ENCODE assay signal across 1 cellular context in the genomic region with DNA sequence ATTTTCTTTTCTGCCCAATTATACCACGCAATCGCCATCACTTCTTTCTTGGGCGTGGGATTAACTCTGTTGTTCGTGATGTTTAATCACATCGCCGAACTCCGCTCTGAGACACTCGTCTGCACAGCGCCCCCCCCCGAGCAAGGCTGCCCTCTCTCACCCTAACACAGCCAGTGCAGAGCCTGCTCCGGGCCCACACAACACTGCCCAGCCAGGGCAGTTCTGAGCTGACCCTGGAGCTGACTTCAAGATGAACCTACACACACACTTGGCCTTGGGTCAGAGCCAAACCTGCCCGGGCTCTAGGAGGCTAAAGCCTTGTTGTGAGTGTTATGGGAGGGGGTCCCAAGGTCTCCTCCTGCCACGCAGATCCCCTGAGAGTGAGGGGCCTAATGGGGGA.
TF ChIP-seq lines count a peak whose summit lies in the region.

No MANE protein-coding gene starts in this region.

TF ChIP-seq in GM23338, 12 proteins besides CTCF, POLR2A, EP300 and RAD21 (continued from another document):
- TF ChIP-seq, protein P1, sequence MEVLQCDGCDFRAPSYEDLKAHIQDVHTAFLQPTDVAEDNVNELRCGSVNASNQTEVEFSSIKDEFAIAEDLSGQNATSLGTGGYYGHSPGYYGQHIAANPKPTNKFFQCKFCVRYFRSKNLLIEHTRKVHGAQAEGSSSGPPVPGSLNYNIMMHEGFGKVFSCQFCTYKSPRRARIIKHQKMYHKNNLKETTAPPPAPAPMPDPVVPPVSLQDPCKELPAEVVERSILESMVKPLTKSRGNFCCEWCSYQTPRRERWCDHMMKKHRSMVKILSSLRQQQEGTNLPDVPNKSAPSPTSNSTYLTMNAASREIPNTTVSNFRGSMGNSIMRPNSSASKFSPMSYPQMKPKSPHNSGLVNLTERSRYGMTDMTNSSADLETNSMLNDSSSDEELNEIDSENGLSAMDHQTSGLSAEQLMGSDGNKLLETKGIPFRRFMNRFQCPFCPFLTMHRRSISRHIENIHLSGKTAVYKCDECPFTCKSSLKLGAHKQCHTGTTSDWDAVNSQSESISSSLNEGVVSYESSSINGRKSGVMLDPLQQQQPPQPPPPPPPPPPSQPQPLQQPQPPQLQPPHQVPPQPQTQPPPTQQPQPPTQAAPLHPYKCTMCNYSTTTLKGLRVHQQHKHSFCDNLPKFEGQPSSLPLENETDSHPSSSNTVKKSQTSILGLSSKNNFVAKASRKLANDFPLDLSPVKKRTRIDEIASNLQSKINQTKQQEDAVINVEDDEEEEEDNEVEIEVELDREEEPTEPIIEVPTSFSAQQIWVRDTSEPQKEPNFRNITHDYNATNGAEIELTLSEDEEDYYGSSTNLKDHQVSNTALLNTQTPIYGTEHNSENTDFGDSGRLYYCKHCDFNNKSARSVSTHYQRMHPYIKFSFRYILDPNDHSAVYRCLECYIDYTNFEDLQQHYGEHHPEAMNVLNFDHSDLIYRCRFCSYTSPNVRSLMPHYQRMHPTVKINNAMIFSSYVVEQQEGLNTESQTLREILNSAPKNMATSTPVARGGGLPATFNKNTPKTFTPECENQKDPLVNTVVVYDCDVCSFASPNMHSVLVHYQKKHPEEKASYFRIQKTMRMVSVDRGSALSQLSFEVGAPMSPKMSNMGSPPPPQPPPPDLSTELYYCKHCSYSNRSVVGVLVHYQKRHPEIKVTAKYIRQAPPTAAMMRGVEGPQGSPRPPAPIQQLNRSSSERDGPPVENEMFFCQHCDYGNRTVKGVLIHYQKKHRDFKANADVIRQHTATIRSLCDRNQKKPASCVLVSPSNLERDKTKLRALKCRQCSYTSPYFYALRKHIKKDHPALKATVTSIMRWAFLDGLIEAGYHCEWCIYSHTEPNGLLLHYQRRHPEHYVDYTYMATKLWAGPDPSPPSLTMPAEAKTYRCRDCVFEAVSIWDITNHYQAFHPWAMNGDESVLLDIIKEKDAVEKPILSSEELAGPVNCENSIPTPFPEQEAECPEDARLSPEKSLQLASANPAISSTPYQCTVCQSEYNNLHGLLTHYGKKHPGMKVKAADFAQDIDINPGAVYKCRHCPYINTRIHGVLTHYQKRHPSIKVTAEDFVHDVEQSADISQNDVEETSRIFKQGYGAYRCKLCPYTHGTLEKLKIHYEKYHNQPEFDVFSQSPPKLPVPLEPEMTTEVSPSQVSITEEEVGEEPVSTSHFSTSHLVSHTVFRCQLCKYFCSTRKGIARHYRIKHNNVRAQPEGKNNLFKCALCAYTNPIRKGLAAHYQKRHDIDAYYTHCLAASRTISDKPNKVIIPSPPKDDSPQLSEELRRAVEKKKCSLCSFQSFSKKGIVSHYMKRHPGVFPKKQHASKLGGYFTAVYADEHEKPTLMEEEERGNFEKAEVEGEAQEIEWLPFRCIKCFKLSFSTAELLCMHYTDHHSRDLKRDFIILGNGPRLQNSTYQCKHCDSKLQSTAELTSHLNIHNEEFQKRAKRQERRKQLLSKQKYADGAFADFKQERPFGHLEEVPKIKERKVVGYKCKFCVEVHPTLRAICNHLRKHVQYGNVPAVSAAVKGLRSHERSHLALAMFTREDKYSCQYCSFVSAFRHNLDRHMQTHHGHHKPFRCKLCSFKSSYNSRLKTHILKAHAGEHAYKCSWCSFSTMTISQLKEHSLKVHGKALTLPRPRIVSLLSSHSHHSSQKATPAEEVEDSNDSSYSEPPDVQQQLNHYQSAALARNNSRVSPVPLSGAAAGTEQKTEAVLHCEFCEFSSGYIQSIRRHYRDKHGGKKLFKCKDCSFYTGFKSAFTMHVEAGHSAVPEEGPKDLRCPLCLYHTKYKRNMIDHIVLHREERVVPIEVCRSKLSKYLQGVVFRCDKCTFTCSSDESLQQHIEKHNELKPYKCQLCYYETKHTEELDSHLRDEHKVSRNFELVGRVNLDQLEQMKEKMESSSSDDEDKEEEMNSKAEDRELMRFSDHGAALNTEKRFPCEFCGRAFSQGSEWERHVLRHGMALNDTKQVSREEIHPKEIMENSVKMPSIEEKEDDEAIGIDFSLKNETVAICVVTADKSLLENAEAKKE (CRISPR knock-in tag; IDR thresholded peaks at IDR 0.05): no peak
- TF ChIP-seq ZNF331 (CRISPR knock-in tag; IDR thresholded peaks at IDR 0.05; ENCODE audit: low read depth): no peak
- no peak for TF ChIP-seq STAT1 (IDR thresholded peaks at IDR 0.05; ENCODE audit: unreplicated experiment)
